ENCODE assay signal across 19 cellular contexts in the genomic region with DNA sequence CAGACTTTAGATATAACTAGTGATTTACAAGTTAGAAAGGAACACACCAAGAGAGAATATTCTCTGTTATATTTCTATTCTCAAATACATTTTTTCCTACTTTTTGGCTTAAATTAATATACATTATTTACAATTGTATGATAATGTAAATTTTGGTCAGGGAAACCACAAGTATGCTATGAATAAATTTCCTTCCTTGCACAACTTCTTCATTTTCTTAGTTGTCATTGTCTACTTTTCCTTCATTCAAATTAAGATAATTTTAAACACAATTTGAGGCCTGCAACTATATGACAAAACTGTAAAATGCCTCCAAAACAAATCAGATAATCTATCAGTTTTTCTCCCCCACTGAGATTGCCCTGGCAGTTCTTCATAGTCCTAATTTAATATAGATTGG.
A peak's percentile ranks its signal among the peaks of the same experiment; 100 is the strongest.
DNase-seq lines count a peak whose midpoint lies in the region; ATAC-seq and TF ChIP-seq lines count a peak whose summit lies in the region.
"Had no signal": no experiment of that assay in that cellular context is flagged by ENCODE, and none has a peak within 500 bp of the region (broad histone marks: within the 10 kb centered on the region; RNA-seq: fewer than 3 reads in every experiment).

No MANE protein-coding gene starts in this region.

- POLR2A ChIA-PET in OCI-LY7 (lab: Charles Lee), result interaction anchor here (1.0 to 1.6 kb wide), 2 partner anchors 12 to 14 kb away, joined by 5 to 8 read pairs; no protein-coding TSS in a partner anchor

- peak overlapping the region; percentile 74 for H3K4me3 ChIP-seq in DOHH2 (ENCODE audit: low read length)
- H3K4me3 ChIP-seq in OCI-LY7 (ENCODE audit: low read depth, low read length, poor library complexity, severe bottlenecking), result peak overlapping the region; percentile 66
- no peak overlapping the region for H3K4me3 ChIP-seq in hepatocyte
- H3K4me3 ChIP-seq: MG63, transverse colon had no signal

- H3K27me3 ChIP-seq in DOHH2 (ENCODE audit: control insufficient read depth, low read length) (no peaks in the 10 kb centered on the region), hepatocyte (no peaks in the 10 kb centered on the region)
- H3K27me3 ChIP-seq: foreskin keratinocyte, MG63, transverse colon had no signal

- H3K9me2 ChIP-seq in DOHH2 (replicated peaks; ENCODE audit: control insufficient read depth, low read length) (no peaks in the 10 kb centered on the region), OCI-LY7 (ENCODE audit: insufficient read depth, low read length) (no peaks in the 10 kb centered on the region), hepatocyte (replicated peaks; ENCODE audit: insufficient read depth) (no peaks in the 10 kb centered on the region)

- H3K4me1 Mint-ChIP-seq in natural killer cell, result no peaks in the 10 kb centered on the region
- H3K4me1 Mint-ChIP-seq: CD4-positive, alpha-beta memory T cell had no signal

- TF ChIP-seq CTCF in 22Rv1 (IDR thresholded peaks at IDR 0.05) (no peak), DOHH2 (IDR thresholded peaks at IDR 0.05; ENCODE audit: low read depth, low read length, poor library complexity, severe bottlenecking) (no peak), OCI-LY7 (conservative IDR thresholded peaks at IDR 0.05; ENCODE audit: low read length) (no peak), hepatocyte (IDR thresholded peaks at IDR 0.05; ENCODE audit: poor library complexity) (no peak), natural killer cell (IDR thresholded peaks at IDR 0.05) (no peak)

- DNase-seq in OCI-LY7 (ENCODE audit: low spot score) (no peak), hepatocyte (ENCODE audit: low spot score) (no peak), cortex of kidney (lab: John Stamatoyannopoulos, UW) (no peak), natural killer cell (no peak), hypothalamus (lab: John Stamatoyannopoulos, UW) (no peak)
- DNase-seq: activated CD8-positive, alpha-beta T cell treated with anti-CD3 and anti-CD28 coated beads for 36 hours; activated T-cell treated with anti-CD3 and anti-CD28 coated beads, Interleukin-2, amount 50 U/mL, for 1 hour; CD4-positive, alpha-beta memory T cell; foreskin keratinocyte; MG63; posterior cingulate gyrus; stimulated activated naive CD4-positive, alpha-beta T cell treated with Interleukin-2 at 50 U/mL for 16 hours; T-helper 9 cell; transverse colon had no signal

- no peaks in the 10 kb centered on the region for H3K36me3 Mint-ChIP-seq in natural killer cell
- H3K36me3 Mint-ChIP-seq: CD4-positive, alpha-beta memory T cell had no signal

- H3K27ac ChIP-seq in 22Rv1, result peak overlapping the region; percentile 71
- peak overlapping the region; percentile 92 for H3K27ac ChIP-seq in DOHH2 (ENCODE audit: low read depth, low read length)
- peak overlapping the region; percentile 81 for H3K27ac ChIP-seq in OCI-LY7 (ENCODE audit: low read depth, low read length, poor library complexity, severe bottlenecking)
- H3K27ac ChIP-seq in hepatocyte, result peak overlapping the region; percentile 41
- H3K27ac ChIP-seq: epithelial cell of prostate, foreskin keratinocyte had no signal

- no peak overlapping the region for H2AFZ ChIP-seq in OCI-LY7 (ENCODE audit: low read length)
- H2AFZ ChIP-seq in hepatocyte, result no peak overlapping the region

- peaks cover 0 to 15% of the 10 kb centered on the region in 2 donors for H3K9me3 Mint-ChIP-seq in natural killer cell

- H4K20me1 ChIP-seq in DOHH2 (ENCODE audit: control insufficient read depth, insufficient read depth, low read depth, low read length) (no peaks in the 10 kb centered on the region), OCI-LY7 (ENCODE audit: insufficient read depth, low read length) (no peaks in the 10 kb centered on the region), hepatocyte (ENCODE audit: insufficient read depth, poor library complexity, severe bottlenecking) (no peaks in the 10 kb centered on the region)

- ATAC-seq in natural killer cell, result no peak
- ATAC-seq in HG03280 (IDR thresholded peaks at IDR 0.05; ENCODE audit: unreplicated experiment), result no peak
- ATAC-seq: activated CD8-positive, alpha-beta T cell treated with anti-CD3 and anti-CD28 coated beads for 36 hours; foreskin keratinocyte; natural killer cell treated with Interleukin-12 subunit alpha and Interleukin-12 subunit beta and Interleukin-15 and Interleukin-18, amount 100 ng/mL, for 72 hours had no signal

- H3K27me3 Mint-ChIP-seq in natural killer cell (ENCODE audit: low read depth in 2 of 2), result no peaks in the 10 kb centered on the region
- H3K27me3 Mint-ChIP-seq: activated CD8-positive, alpha-beta T cell treated with anti-CD3 and anti-CD28 coated beads for 36 hours; CD4-positive, alpha-beta memory T cell; natural killer cell treated with Interleukin-12 subunit alpha and Interleukin-12 subunit beta and Interleukin-15 and Interleukin-18, amount 100 ng/mL, for 72 hours had no signal

- H3K36me3 ChIP-seq in DOHH2 (ENCODE audit: control insufficient read depth, low read length), result peaks cover 68% of the 10 kb centered on the region
- H3K36me3 ChIP-seq in OCI-LY7 (ENCODE audit: insufficient read depth, low read length), result peaks cover 60% of the 10 kb centered on the region
- no peaks in the 10 kb centered on the region for H3K36me3 ChIP-seq in hepatocyte (replicated peaks; ENCODE audit: insufficient read depth, low read depth)
- H3K36me3 ChIP-seq: MG63, transverse colon had no signal

- H3K4me3 Mint-ChIP-seq in natural killer cell, result no peak overlapping the region
- H3K4me3 Mint-ChIP-seq: activated CD8-positive, alpha-beta T cell treated with anti-CD3 and anti-CD28 coated beads for 36 hours; CD4-positive, alpha-beta memory T cell; natural killer cell treated with Interleukin-12 subunit alpha and Interleukin-12 subunit beta and Interleukin-15 and Interleukin-18, amount 100 ng/mL, for 72 hours had no signal

- H3K9me3 ChIP-seq in DOHH2 (ENCODE audit: control insufficient read depth, insufficient read depth, low read length) (peaks cover 27% of the 10 kb centered on the region), OCI-LY7 (ENCODE audit: low read length) (peaks cover 24% of the 10 kb centered on the region; the same call in 1 of the 2 replicates), hepatocyte (ENCODE audit: low read depth) (no peaks in the 10 kb centered on the region)
- H3K9me3 ChIP-seq: MG63, transverse colon had no signal

- CTCF ChIA-PET in OCI-LY7 (lab: Charles Lee; ENCODE audit: unreplicated experiment), result no interaction called here

- no TSS peak for BruUV-seq in OCI-LY7 (replicated peaks; lab: Mats Ljungman, UMichigan)

- peaks cover 40% of the 10 kb centered on the region for H3F3A ChIP-seq in DOHH2 (ENCODE audit: control insufficient read depth, insufficient read depth)

- H3K4me2 ChIP-seq in DOHH2 (ENCODE audit: low read length), result peak overlapping the region; percentile 82
- peak overlapping the region; percentile 70 for H3K4me2 ChIP-seq in OCI-LY7 (ENCODE audit: low read length)
- H3K4me2 ChIP-seq in hepatocyte, result peak overlapping the region; percentile 62

- H3K79me2 ChIP-seq in DOHH2 (ENCODE audit: control insufficient read depth, low read length) (peaks cover 100% of the 10 kb centered on the region), OCI-LY7 (ENCODE audit: insufficient read depth, low read depth, low read length) (peaks cover 100% of the 10 kb centered on the region), hepatocyte (peaks cover 62% of the 10 kb centered on the region)

- no peak overlapping the region for H3K27ac Mint-ChIP-seq in natural killer cell
- H3K27ac Mint-ChIP-seq: activated CD8-positive, alpha-beta T cell treated with anti-CD3 and anti-CD28 coated beads for 36 hours; CD4-positive, alpha-beta memory T cell; natural killer cell treated with Interleukin-12 subunit alpha and Interleukin-12 subunit beta and Interleukin-15 and Interleukin-18, amount 100 ng/mL, for 72 hours had no signal

- intact Hi-C loops in OCI-LY7 (cut with micrococcal nuclease; ENCODE audit: unreplicated experiment), result loop anchor here (2.0 to 10.0 kb wide), 2 partner anchors 29 to 1517 kb away; a partner anchor contains a TSS
- intact Hi-C loops in natural killer cell (cut with micrococcal nuclease), result no loop called here

- peaks cover 78% of the 10 kb centered on the region for H3K4me1 ChIP-seq in DOHH2 (ENCODE audit: control insufficient read depth, low read length)
- peaks cover 72% of the 10 kb centered on the region for H3K4me1 ChIP-seq in OCI-LY7 (ENCODE audit: insufficient read depth, low read length, poor library complexity, severe bottlenecking)
- H3K4me1 ChIP-seq in hepatocyte (ENCODE audit: insufficient read depth), result peaks cover 21% of the 10 kb centered on the region
- H3K4me1 ChIP-seq: foreskin keratinocyte had no signal

Comparison
In these comparisons a context has a peak if more than half of its experiments do, and no peak if none do; other contexts are left out.
1. H3K27ac ChIP-seq: peak in every context shown above with its lines; median percentile 92 in DOHH2; 81 in OCI-LY7; 71 in 22Rv1; 41 in hepatocyte.